Comparison of ENCODE assay signal across 9 cellular contexts in genomic region chr9:27377811-27378345, GRCh38.
DNase-seq lines count a peak whose midpoint lies in the region; ATAC-seq and TF ChIP-seq lines count a peak whose summit lies in the region.
"Had no signal": no experiment of that assay in that cellular context is flagged by ENCODE, and none has a peak within 500 bp of the region (broad histone marks: within the 10 kb centered on the region; RNA-seq: fewer than 3 reads in every experiment).

No MANE protein-coding gene starts in this region.

- dilution Hi-C loops in mammary epithelial cell (cut with HindIII; ENCODE audit: low sequenced_read_pairs): no loop called here

- H2AFZ ChIP-seq in mammary epithelial cell (ENCODE audit: low read depth, low read length): no peak overlapping the region

- no peak for TF ChIP-seq CTCF in CD14-positive monocyte (IDR thresholded peaks at IDR 0.05)
- TF ChIP-seq CTCF in mammary epithelial cell (conservative IDR thresholded peaks at IDR 0.05 in 1 of 2, IDR thresholded peaks at IDR 0.05 in 1 of 2; ENCODE audit: extremely low read depth in 1 of 2, insufficient read depth in 1 of 2, low read depth in 1 of 2, low read length in 2 of 2): no peak

- no peak for DNase-seq in CD14-positive monocyte (ENCODE audit: low spot score)
- peak; percentile 30 for DNase-seq in GM19240 (ENCODE audit: insufficient read length, low spot score)
- peak; percentile 19 for DNase-seq in NCI-H69 (lab: John Stamatoyannopoulos, UW)
- no peak for DNase-seq in mammary epithelial cell
- no peak for DNase-seq in T1000 (lab: John Stamatoyannopoulos, UW)
- no peak for DNase-seq in NCI-H1930 (lab: John Stamatoyannopoulos, UW)
- DNase-seq in C1 segment of cervical spinal cord (lab: John Stamatoyannopoulos, UW): no peak
- DNase-seq: effector CD4-positive, alpha-beta T cell had no signal

- intact Hi-C loops in CD14-positive monocyte (cut with micrococcal nuclease) (no loop called here), mammary epithelial cell (cut with micrococcal nuclease) (no loop called here)

- no peak overlapping the region for H3K4me2 ChIP-seq in mammary epithelial cell (ENCODE audit: insufficient read depth, low read depth, low read length)

- H3K9me3 ChIP-seq in mammary epithelial cell (replicated peaks; ENCODE audit: insufficient read depth, low read length): no peaks in the 10 kb centered on the region

- in situ Hi-C loops in mammary epithelial cell (cut with MboI; ENCODE audit: low sequenced_read_pairs in 2 of 2): no loop called here

- no peaks in the 10 kb centered on the region for H3K36me3 ChIP-seq in mammary epithelial cell (ENCODE audit: insufficient read depth, low read length)

- H3K9me3 Mint-ChIP-seq in CD14-positive monocyte: no peaks in the 10 kb centered on the region

- no peak overlapping the region for H3K9ac ChIP-seq in mammary epithelial cell (ENCODE audit: insufficient read depth, low read length)

- H3K27ac Mint-ChIP-seq in CD14-positive monocyte: peak overlapping the region in 5 of 7 donors; percentile 9 to 55 (median 27)

- H3K27ac ChIP-seq in mammary epithelial cell (ENCODE audit: insufficient read depth, low read depth, low read length): no peak overlapping the region

- no peak overlapping the region for H3K4me3 Mint-ChIP-seq in CD14-positive monocyte

- BruUV-seq in mammary epithelial cell (replicated peaks; lab: Mats Ljungman, UMichigan): no TSS peak

- peak; percentile 92 for ATAC-seq in HG02938 (IDR thresholded peaks at IDR 0.05; ENCODE audit: unreplicated experiment)

- CTCF ChIA-PET in mammary epithelial cell (lab: Charles Lee; ENCODE audit: low non-redundant PET): no interaction called here

- peaks cover 13% of the 10 kb centered on the region for H3K4me1 ChIP-seq in mammary epithelial cell (ENCODE audit: insufficient read depth, low read length)

- H4K20me1 ChIP-seq in mammary epithelial cell (ENCODE audit: insufficient read depth, low read length): no peaks in the 10 kb centered on the region

- peaks cover 59% of the 10 kb centered on the region for H3K79me2 ChIP-seq in mammary epithelial cell (ENCODE audit: insufficient read depth, low read length)

- H3K27me3 ChIP-seq in mammary epithelial cell (ENCODE audit: insufficient read depth, low read length): no peaks in the 10 kb centered on the region

- no peaks in the 10 kb centered on the region for H3K36me3 Mint-ChIP-seq in CD14-positive monocyte

- H3K4me3 ChIP-seq in mammary epithelial cell (replicated peaks in 1 of 3; ENCODE audit: insufficient read depth in 1 of 3, low read depth in 2 of 3, low read length in 3 of 3): no peak overlapping the region

- WGBS in mammary epithelial cell (ENCODE audit: low coverage, missing lambda C conversion rate): 84% methylated on average over 1 of the region's 1 CpG

- H3K4me1 Mint-ChIP-seq in CD14-positive monocyte: peaks cover 20% of the 10 kb centered on the region

- H3K27me3 Mint-ChIP-seq in CD14-positive monocyte (ENCODE audit: low read depth in 3 of 3): peaks cover 0 to 2% (median 0%) of the 10 kb centered on the region in 3 donors

Comparison
In these comparisons a context has a peak if more than half of its experiments do, and no peak if none do; other contexts are left out.
1. DNase-seq: peak in GM19240 (single experiment) and NCI-H69 (single experiment); none in CD14-positive monocyte (single experiment), mammary epithelial cell (single experiment), T1000 (single experiment), NCI-H1930 (0 of 2) and C1 segment of cervical spinal cord (0 of 14).